11 cellular contexts compared by ENCODE assay signal in the genomic region with DNA sequence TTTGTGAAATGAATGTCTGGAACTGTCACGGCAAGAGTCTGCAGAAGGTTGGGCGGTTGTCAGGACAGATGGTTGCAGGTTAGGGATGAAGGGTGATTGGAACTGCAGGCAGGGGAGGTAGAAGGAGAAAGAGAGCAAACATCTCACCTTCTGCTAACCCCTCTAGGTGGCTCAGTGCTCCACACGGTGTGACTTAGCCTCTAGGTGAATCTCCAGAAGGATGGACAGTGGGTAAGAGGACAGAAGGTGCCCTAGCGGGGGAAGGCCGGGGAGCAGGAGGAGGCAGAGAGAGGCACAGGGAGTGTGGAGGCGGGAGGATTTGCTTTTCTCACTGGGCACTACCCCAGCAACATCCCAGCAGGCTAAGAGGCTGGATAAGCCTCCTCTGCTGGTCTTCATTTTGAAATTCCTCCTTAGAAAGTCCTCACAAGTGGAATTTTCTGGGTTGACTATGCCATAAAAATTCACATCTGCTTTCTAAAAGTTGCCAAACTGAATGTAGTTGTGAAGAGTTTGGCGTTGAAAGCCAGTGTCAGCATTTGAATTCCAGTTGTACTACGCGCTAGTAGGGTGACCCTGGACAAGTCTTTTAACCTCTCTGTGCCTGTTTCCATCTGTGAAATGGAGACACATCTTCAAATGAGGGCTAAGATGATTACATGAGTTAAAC. TPM values are rescaled to one million over a fixed set of nuclear protein-coding genes. Genes with fewer than 3 reads are reported as not detected.
A peak's percentile ranks its signal among the peaks of the same experiment; 100 is the strongest.
DNase-seq lines count a peak whose midpoint lies in the region; ATAC-seq and TF ChIP-seq lines count a peak whose summit lies in the region.
"Had no signal": no experiment of that assay in that cellular context is flagged by ENCODE, and none has a peak within 500 bp of the region (broad histone marks: within the 10 kb centered on the region; RNA-seq: fewer than 3 reads in every experiment).

No MANE protein-coding gene starts in this region.

- peak; percentile 4 for TF ChIP-seq CTCF in GM12864 (IDR thresholded peaks at IDR 0.05; ENCODE audit: low read depth, low read length, missing control alignments)
- peak; percentile 13; the same call in 1 of the 2 replicates for TF ChIP-seq CTCF in VCaP (conservative IDR thresholded peaks at IDR 0.05)
- TF ChIP-seq CTCF in mesothelial cell of epicardium (IDR thresholded peaks at IDR 0.05; ENCODE audit: unreplicated experiment): no peak

- ATAC-seq in GM21717 (IDR thresholded peaks at IDR 0.05; ENCODE audit: unreplicated experiment): no peak
- ATAC-seq in HG03432 (IDR thresholded peaks at IDR 0.05; ENCODE audit: unreplicated experiment): no peak

- H3K27ac Mint-ChIP-seq in mesothelial cell of epicardium: no peak overlapping the region

- H3K27ac ChIP-seq in VCaP: no peak overlapping the region
- H3K27ac ChIP-seq: 22Rv1 had no signal

- H3K36me3 Mint-ChIP-seq in mesothelial cell of epicardium: no peaks in the 10 kb centered on the region

- no peak overlapping the region for H3K4me3 ChIP-seq in GM12864 (ENCODE audit: low read depth, low read length)
- H3K4me3 ChIP-seq: transverse colon had no signal

- H3K4me1 Mint-ChIP-seq in mesothelial cell of epicardium: peaks cover 33% of the 10 kb centered on the region

- peak overlapping the region; percentile 69 for H3K4me3 Mint-ChIP-seq in mesothelial cell of epicardium

- peaks cover 10% of the 10 kb centered on the region for H3K27me3 Mint-ChIP-seq in mesothelial cell of epicardium (ENCODE audit: low read depth)

- DNase-seq in DMS 273 (lab: John Stamatoyannopoulos, UW; ENCODE audit: unreplicated experiment): peak; percentile 59
- no peak for DNase-seq in DMS 273 treated with DMSO at 0.1 percent for 48 hours (lab: John Stamatoyannopoulos, UW)
- DNase-seq in GM12864 (ENCODE audit: low read depth): no peak
- no peak for DNase-seq in mesothelial cell of epicardium (ENCODE audit: low spot score in 2 of 2, unreplicated experiment in 2 of 2)
- no peak for DNase-seq in SHP77 (lab: John Stamatoyannopoulos, UW)
- DNase-seq: islet precursor cell, transverse colon had no signal

- no peaks in the 10 kb centered on the region for H3K9me3 Mint-ChIP-seq in mesothelial cell of epicardium

RNA-seq across cellular contexts. Expression of a gene that starts 10.7 kb away (rescaled TPM):
- total RNA-seq in mesothelial cell of epicardium: 0.79 to 1.2 TPM (median 1.1 TPM) in 3 replicates
